ENCODE assay signal across 14 cellular contexts in genomic region chr4:71389149-71389840, GRCh38. TPM values are rescaled to one million over a fixed set of nuclear protein-coding genes. Genes with fewer than 3 reads are reported as not detected.
A peak's percentile ranks its signal among the peaks of the same experiment; 100 is the strongest.
DNase-seq lines count a peak whose midpoint lies in the region; ATAC-seq and TF ChIP-seq lines count a peak whose summit lies in the region.
"Had no signal": no experiment of that assay in that cellular context is flagged by ENCODE, and none has a peak within 500 bp of the region (broad histone marks: within the 10 kb centered on the region; RNA-seq: fewer than 3 reads in every experiment).

No MANE protein-coding gene starts in this region.

- WGBS in right cardiac atrium = 33% methylated on average over 2 of the region's 2 CpGs
- WGBS in body of pancreas, 2 donors = 22 to 40% methylated on average over 2 of the region's 2 CpGs
- 4 to 6% methylated on average over 2 of the region's 2 CpGs for WGBS in aorta, 2 donors
- WGBS in adrenal gland, 4 donors = 54 to 70% (median 57%) methylated on average over 2 of the region's 2 CpGs

- intact Hi-C loops in right cardiac atrium (cut with DNase I) (no loop called here), body of pancreas (cut with DNase I) (no loop called here), mucosa of descending colon (cut with DNase I, micrococcal nuclease) (no loop called here), aorta (cut with DNase I) (loop anchor here in 1 of 2 donors (10.0 kb wide), 1 partner anchor 154 kb away; no protein-coding TSS in a partner anchor), adrenal gland (cut with DNase I) (no loop called here)

- no peak for TF ChIP-seq CTCF in right atrium auricular region (IDR thresholded peaks at IDR 0.05)
- no peak for TF ChIP-seq CTCF in body of pancreas (IDR thresholded peaks at IDR 0.05)
- no peak for TF ChIP-seq CTCF in mucosa of descending colon (IDR thresholded peaks at IDR 0.05)
- TF ChIP-seq CTCF in adrenal gland (IDR thresholded peaks at IDR 0.05) = no peak
- no peak for TF ChIP-seq CTCF in glutamatergic neuron (IDR thresholded peaks at IDR 0.05; ENCODE audit: partially characterized antibody, unreplicated experiment)

- H3K9me3 Mint-ChIP-seq in glutamatergic neuron (ENCODE audit: unreplicated experiment) = no peaks in the 10 kb centered on the region
- H3K9me3 Mint-ChIP-seq: activated B cell treated with CpG ODN at 0.5 μM for 24 hours had no signal

- peak; percentile 33 to 72 (median 70) for DNase-seq in right cardiac atrium
- no peak for DNase-seq in right atrium auricular region (ENCODE audit: low spot score)
- DNase-seq in body of pancreas = peak in 3 of 4 donors; percentile 23 to 48 (median 43)
- DNase-seq in mucosa of descending colon = no peak
- DNase-seq in aorta = peak in 1 of 2 donors; percentile 63
- no peak for DNase-seq in adrenal gland
- DNase-seq in glutamatergic neuron = no peak
- DNase-seq in Kasumi-1 (lab: John Stamatoyannopoulos, UW) = no peak
- DNase-seq: activated B cell treated with CpG ODN at 0.5 μM for 24 hours; activated naive CD4-positive, alpha-beta T cell treated with anti-CD3 and anti-CD28 coated beads, Interleukin-2, amount 50 U/mL, for 16 hours; cerebellar nuclear complex; NCI-H1092 treated with DMSO at 0.1 percent for 48 hours; spleen had no signal

- H3K27ac Mint-ChIP-seq in glutamatergic neuron (ENCODE audit: unreplicated experiment) = no peak overlapping the region
- H3K27ac Mint-ChIP-seq: activated B cell treated with CpG ODN at 0.5 μM for 24 hours had no signal

- H3K36me3 ChIP-seq in right atrium auricular region = no peaks in the 10 kb centered on the region
- H3K36me3 ChIP-seq in body of pancreas (replicated peaks in 1 of 2; ENCODE audit: insufficient read depth in 1 of 2, low read depth in 2 of 2) = no peaks in the 10 kb centered on the region
- no peaks in the 10 kb centered on the region for H3K36me3 ChIP-seq in mucosa of descending colon (ENCODE audit: low read depth)
- H3K36me3 ChIP-seq in aorta (ENCODE audit: control insufficient read depth in 1 of 2, insufficient read depth in 2 of 2, low read length in 1 of 2) = no peaks in the 10 kb centered on the region
- H3K36me3 ChIP-seq in adrenal gland (replicated peaks in 1 of 2) = no peaks in the 10 kb centered on the region
- H3K36me3 ChIP-seq: heart right ventricle, spleen had no signal

- no peaks in the 10 kb centered on the region for H3K9me3 ChIP-seq in right cardiac atrium (ENCODE audit: control insufficient read depth, low read length)
- no peaks in the 10 kb centered on the region for H3K9me3 ChIP-seq in right atrium auricular region
- H3K9me3 ChIP-seq in body of pancreas = no peaks in the 10 kb centered on the region
- no peaks in the 10 kb centered on the region for H3K9me3 ChIP-seq in mucosa of descending colon
- no peaks in the 10 kb centered on the region for H3K9me3 ChIP-seq in aorta (ENCODE audit: control insufficient read depth, low read length)
- H3K9me3 ChIP-seq in adrenal gland (replicated peaks in 1 of 3) = no peaks in the 10 kb centered on the region
- H3K9me3 ChIP-seq: heart right ventricle, spleen had no signal

- ATAC-seq in right cardiac atrium = peak in 1 of 2 donors; percentile 91
- peak; percentile 24 for ATAC-seq in body of pancreas
- peak; percentile 38 for ATAC-seq in mucosa of descending colon
- ATAC-seq in aorta (ENCODE audit: low FRiP score) = peak; percentile 46

- H3K4me1 ChIP-seq in right cardiac atrium (ENCODE audit: control insufficient read depth, insufficient read depth, low read length) (no peaks in the 10 kb centered on the region), right atrium auricular region (no peaks in the 10 kb centered on the region), body of pancreas (peaks cover 12% of the 10 kb centered on the region), mucosa of descending colon (ENCODE audit: low read depth) (no peaks in the 10 kb centered on the region), aorta (ENCODE audit: control insufficient read depth in 1 of 2, insufficient read depth in 2 of 2, low read length in 2 of 2) (peaks cover 2 to 3% of the 10 kb centered on the region in 2 donors), adrenal gland (replicated peaks in 1 of 2) (no peaks in the 10 kb centered on the region)
- H3K4me1 ChIP-seq: spleen had no signal

- H3K4me1 Mint-ChIP-seq in glutamatergic neuron (ENCODE audit: low read depth, unreplicated experiment) = no peaks in the 10 kb centered on the region
- H3K4me1 Mint-ChIP-seq: activated B cell treated with CpG ODN at 0.5 μM for 24 hours had no signal

- H3K27ac ChIP-seq in right cardiac atrium (ENCODE audit: low read length) (no peak overlapping the region), right atrium auricular region (no peak overlapping the region), body of pancreas (no peak overlapping the region), aorta (ENCODE audit: low read depth in 1 of 2, low read length in 2 of 2) (no peak overlapping the region), adrenal gland (no peak overlapping the region)
- H3K27ac ChIP-seq: heart right ventricle, spleen had no signal

- H3K4me3 ChIP-seq in right cardiac atrium (ENCODE audit: low read length) (no peak overlapping the region), right atrium auricular region (no peak overlapping the region), body of pancreas (no peak overlapping the region), mucosa of descending colon (no peak overlapping the region), aorta (ENCODE audit: low read length in 2 of 2) (no peak overlapping the region), adrenal gland (no peak overlapping the region)
- H3K4me3 ChIP-seq: heart right ventricle, spleen had no signal

- H3K27me3 ChIP-seq in right cardiac atrium (ENCODE audit: control insufficient read depth, insufficient read depth) (no peaks in the 10 kb centered on the region), right atrium auricular region (no peaks in the 10 kb centered on the region), body of pancreas (no peaks in the 10 kb centered on the region), aorta (ENCODE audit: control insufficient read depth in 1 of 2, insufficient read depth in 2 of 2, low read length in 1 of 2) (no peaks in the 10 kb centered on the region), adrenal gland (no peaks in the 10 kb centered on the region)
- H3K27me3 ChIP-seq: heart right ventricle, spleen had no signal

- H3K4me3 Mint-ChIP-seq in glutamatergic neuron (ENCODE audit: unreplicated experiment) = no peak overlapping the region
- H3K4me3 Mint-ChIP-seq: activated B cell treated with CpG ODN at 0.5 μM for 24 hours had no signal

- H3K27me3 Mint-ChIP-seq in glutamatergic neuron (ENCODE audit: unreplicated experiment) = no peaks in the 10 kb centered on the region

- no peak for TF ChIP-seq POLR2A in body of pancreas (IDR thresholded peaks at IDR 0.05)
- TF ChIP-seq POLR2A in adrenal gland (IDR thresholded peaks at IDR 0.05) = no peak

- H3K36me3 Mint-ChIP-seq in glutamatergic neuron (ENCODE audit: unreplicated experiment) = no peaks in the 10 kb centered on the region

RNA-seq across cellular contexts. Expression of gene SLC4A4, which starts 50.5 kb away (rescaled TPM):
- total RNA-seq in right cardiac atrium = 10 to 100 TPM; 14.6 to 34.5 (median 27.9) TPM
- polyA plus RNA-seq in right cardiac atrium = 7.0 TPM
- total RNA-seq in right atrium auricular region = 10 to 100 TPM; 21.7 to 27.3 TPM
- total RNA-seq in body of pancreas = 100 to 1,000 TPM; 334 to 402 TPM
- 100 to 1,000 TPM; 102 to 248 (median 165) TPM for total RNA-seq in mucosa of descending colon
- 1 to 10 TPM; 3.7 to 6.2 TPM for total RNA-seq in aorta
- 1 to 10 TPM in 1 of 2 donors, under 1 TPM in 1; 0.13 to 2.1 TPM for polyA plus RNA-seq in aorta
- total RNA-seq in adrenal gland = 1 to 10 TPM in 2 of 8 donors, under 1 TPM in 6; 0.31 to 1.5 (median 0.70) TPM
- under 1 TPM; 0.24 to 0.57 (median 0.37) TPM for polyA plus RNA-seq in adrenal gland
- total RNA-seq in glutamatergic neuron (ENCODE audit: unreplicated experiment) = 0.86 TPM
- total RNA-seq: activated B cell treated with CpG ODN at 0.5 μM for 24 hours had no signal

Comparison
In these comparisons a context has a peak if more than half of its experiments do, and no peak if none do; other contexts are left out.
1. DNase-seq: peak in right cardiac atrium (3 of 3) and body of pancreas (3 of 4); none in right atrium auricular region (single experiment), mucosa of descending colon (0 of 3), adrenal gland (0 of 7), glutamatergic neuron (single experiment) and Kasumi-1 (0 of 2).